In the genomic region with DNA sequence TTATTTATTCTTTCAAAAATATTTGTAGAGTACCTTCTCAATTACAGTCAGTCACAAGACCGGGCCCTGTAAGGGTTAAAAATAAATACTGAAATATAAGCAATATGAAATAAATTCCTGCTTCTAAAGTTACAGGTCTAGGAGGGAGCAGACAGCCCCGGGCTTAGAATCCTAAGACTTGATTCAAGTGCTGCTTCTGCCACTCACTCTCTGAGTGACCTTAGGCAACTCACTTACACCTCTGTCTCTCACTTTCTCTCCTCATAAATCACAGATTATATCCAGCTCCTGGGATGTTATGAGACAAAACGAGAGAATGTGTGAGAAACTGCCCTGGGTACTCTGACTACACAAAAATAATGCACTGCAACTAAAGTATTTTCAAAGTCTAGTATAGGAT, we compare ENCODE assay signal across 17 cellular contexts.
DNase-seq lines count a peak whose midpoint lies in the region; ATAC-seq, FAIRE-seq and TF ChIP-seq lines count a peak whose summit lies in the region.
"Had no signal": no experiment of that assay in that cellular context is flagged by ENCODE, and none has a peak within 500 bp of the region (broad histone marks: within the 10 kb centered on the region; RNA-seq: fewer than 3 reads in every experiment).

No MANE protein-coding gene starts in this region.

- no peaks in the 10 kb centered on the region for H3K9me3 Mint-ChIP-seq in WTC11
- H3K9me3 Mint-ChIP-seq in activated T-cell treated with anti-CD3 and anti-CD28 coated beads, Interleukin-2, amount 50 U/mL, for 72 hours: no peaks in the 10 kb centered on the region
- H3K9me3 Mint-ChIP-seq: CD4-positive, alpha-beta T cell had no signal

- H3K27me3 Mint-ChIP-seq in WTC11 (ENCODE audit: low read depth): no peaks in the 10 kb centered on the region
- H3K27me3 Mint-ChIP-seq in activated T-cell treated with anti-CD3 and anti-CD28 coated beads, Interleukin-2, amount 50 U/mL, for 72 hours (ENCODE audit: low read depth): peaks cover 35% of the 10 kb centered on the region

- CTCF ChIA-PET in HEK293T (lab: Yijun Ruan, JAX): interaction anchor here (1.0 kb wide), 1 partner anchor 8 kb away, joined by 3 read pairs; no protein-coding TSS in a partner anchor
- CTCF ChIA-PET in WTC11 (lab: Charles Lee): interaction anchor here (2.6 kb wide), 1 partner anchor 9 kb away, joined by 17 read pairs; no protein-coding TSS in a partner anchor

- H3K56ac ChIP-seq in mesendoderm (ENCODE audit: low read length): no peak overlapping the region

- WGBS in mesendoderm (ENCODE audit: extremely low coverage, insufficient coverage, low lambda C conversion rate): no CpG with 5 or more reads among the region's 3 CpGs
- WGBS in smooth muscle cell (ENCODE audit: low lambda C conversion rate): 72% methylated on average over 3 of the region's 3 CpGs
- WGBS in small intestine, 3 donors: 87 to 92% (median 88%) methylated on average over 3 of the region's 3 CpGs

- H3K4me2 ChIP-seq in mesendoderm (ENCODE audit: low read length) (no peak overlapping the region), smooth muscle cell (no peak overlapping the region)

- POLR2A ChIA-PET in HEK293T (lab: Yijun Ruan, JAX) (no interaction called here), WTC11 (lab: Charles Lee) (no interaction called here)

- no peak overlapping the region for H2BK120ac ChIP-seq in mesendoderm (ENCODE audit: low read depth, low read length)

- no peak for DNase-seq in HEK293T (ENCODE audit: extremely low spot score)
- no peak for DNase-seq in WTC11 (ENCODE audit: low spot score)
- no peak for DNase-seq in mesendoderm
- no peak for DNase-seq in smooth muscle cell (lab: John Stamatoyannopoulos, UW; ENCODE audit: unreplicated experiment)
- DNase-seq in activated T-cell treated with anti-CD3 and anti-CD28 coated beads, Interleukin-2, amount 50 U/mL, for 72 hours: no peak
- no peak for DNase-seq in small intestine
- DNase-seq in GOT3 (lab: John Stamatoyannopoulos, UW): no peak
- no peak for DNase-seq in AG08396 (ENCODE audit: low spot score)
- DNase-seq: BE2C; CD4-positive, alpha-beta T cell; MV-4-11; NCI-H187 treated with DMSO at 0.1 percent for 48 hours; NCI-H526 treated with DMSO at 0.1 percent for 48 hours; SHP77 treated with DMSO at 0.1 percent for 48 hours had no signal

- H3K4ac ChIP-seq in mesendoderm (ENCODE audit: low read depth, low read length): peak overlapping the region; percentile 75

- H3K79me2 ChIP-seq in mesendoderm (ENCODE audit: control insufficient read depth, insufficient read depth, low read length) (no peaks in the 10 kb centered on the region), smooth muscle cell (ENCODE audit: low read depth) (no peaks in the 10 kb centered on the region)

- H3K9me3 ChIP-seq in smooth muscle cell (replicated peaks; ENCODE audit: low read depth) (no peaks in the 10 kb centered on the region), small intestine (ENCODE audit: control insufficient read depth, low read depth) (no peaks in the 10 kb centered on the region)
- H3K9me3 ChIP-seq: BE2C had no signal

- H3K4me3 ChIP-seq in mesendoderm (ENCODE audit: low read length): no peak overlapping the region
- H3K4me3 ChIP-seq in smooth muscle cell: no peak overlapping the region
- H3K4me3 ChIP-seq in small intestine (ENCODE audit: low read depth in 1 of 2, low read length in 2 of 2): no peak overlapping the region

- peaks cover 5% of the 10 kb centered on the region for H3F3A ChIP-seq in smooth muscle cell (ENCODE audit: low read depth)

- no peak overlapping the region for H3K23ac ChIP-seq in mesendoderm (ENCODE audit: low read length)

- no peak overlapping the region for H2AFZ ChIP-seq in smooth muscle cell (ENCODE audit: low read depth)

- no peaks in the 10 kb centered on the region for H3K36me3 Mint-ChIP-seq in WTC11
- H3K36me3 Mint-ChIP-seq in activated T-cell treated with anti-CD3 and anti-CD28 coated beads, Interleukin-2, amount 50 U/mL, for 72 hours (ENCODE audit: insufficient read depth in 2 of 2): no peaks in the 10 kb centered on the region

- peak overlapping the region; percentile 58; the same call in 1 of the 2 replicates for H3K27ac Mint-ChIP-seq in WTC11
- no peak overlapping the region for H3K27ac Mint-ChIP-seq in activated T-cell treated with anti-CD3 and anti-CD28 coated beads, Interleukin-2, amount 50 U/mL, for 72 hours
- H3K27ac Mint-ChIP-seq: CD4-positive, alpha-beta T cell had no signal

- no peak overlapping the region for H3K27ac ChIP-seq in mesendoderm (ENCODE audit: low read depth, low read length)
- peak overlapping the region; percentile 72 for H3K27ac ChIP-seq in smooth muscle cell (ENCODE audit: low read depth)
- no peak overlapping the region for H3K27ac ChIP-seq in small intestine (ENCODE audit: low read depth in 1 of 2, low read length in 1 of 2)
- H3K27ac ChIP-seq: HL-60 had no signal

- H3K4me1 Mint-ChIP-seq in WTC11: peaks cover 20% of the 10 kb centered on the region
- H3K4me1 Mint-ChIP-seq in activated T-cell treated with anti-CD3 and anti-CD28 coated beads, Interleukin-2, amount 50 U/mL, for 72 hours (ENCODE audit: low read depth): peaks cover 38% of the 10 kb centered on the region

- no peak overlapping the region for H4K5ac ChIP-seq in mesendoderm (ENCODE audit: low read length)

- H4K8ac ChIP-seq in mesendoderm (ENCODE audit: low read depth, low read length): no peak overlapping the region

- H3K4me3 Mint-ChIP-seq in WTC11: no peak overlapping the region
- H3K4me3 Mint-ChIP-seq in activated T-cell treated with anti-CD3 and anti-CD28 coated beads, Interleukin-2, amount 50 U/mL, for 72 hours: no peak overlapping the region
- H3K4me3 Mint-ChIP-seq: CD4-positive, alpha-beta T cell had no signal

- H4K20me1 ChIP-seq in smooth muscle cell (ENCODE audit: low read depth): no peaks in the 10 kb centered on the region

- H2BK5ac ChIP-seq in mesendoderm (ENCODE audit: low read length): no peak overlapping the region

- H3K18ac ChIP-seq in mesendoderm (ENCODE audit: low read length): no peak overlapping the region

- H3K79me1 ChIP-seq in mesendoderm (ENCODE audit: low read length): no peaks in the 10 kb centered on the region

- no peak for FAIRE-seq in small intestine (lab: Jason Lieb, UNC)
- FAIRE-seq: H54, HTR-8/SVneo had no signal

- no peak for ATAC-seq in WTC11
- ATAC-seq in activated T-cell treated with anti-CD3 and anti-CD28 coated beads, Interleukin-2, amount 50 U/mL, for 72 hours (replicated peaks in 1 of 2): no peak

- H3K27me3 ChIP-seq in mesendoderm (ENCODE audit: insufficient read depth, low read length, poor library complexity) (no peaks in the 10 kb centered on the region), smooth muscle cell (ENCODE audit: low read depth) (no peaks in the 10 kb centered on the region), small intestine (ENCODE audit: control insufficient read depth in 2 of 2, insufficient read depth in 2 of 2, low read length in 2 of 2) (no peaks in the 10 kb centered on the region)
- H3K27me3 ChIP-seq: BE2C had no signal

- H3K4me1 ChIP-seq in mesendoderm (ENCODE audit: control insufficient read depth, low read depth, low read length) (peaks cover 2% of the 10 kb centered on the region), smooth muscle cell (ENCODE audit: low read depth) (no peaks in the 10 kb centered on the region), small intestine (ENCODE audit: control insufficient read depth in 2 of 2, insufficient read depth in 1 of 2, low read depth in 1 of 2, low read length in 1 of 2) (no peaks in the 10 kb centered on the region)
- H3K4me1 ChIP-seq: BE2C had no signal

- H2AK5ac ChIP-seq in mesendoderm (ENCODE audit: low read length): no peak overlapping the region

- H3K36me3 ChIP-seq in mesendoderm (ENCODE audit: control insufficient read depth, insufficient read depth, low read length): no peaks in the 10 kb centered on the region
- H3K36me3 ChIP-seq in smooth muscle cell (ENCODE audit: low read depth): no peaks in the 10 kb centered on the region
- H3K36me3 ChIP-seq in small intestine (ENCODE audit: control insufficient read depth in 2 of 2, insufficient read depth in 2 of 2, low read length in 2 of 2): no peaks in the 10 kb centered on the region
- H3K36me3 ChIP-seq: BE2C had no signal

- no peak for TF ChIP-seq CTCF in WTC11 (IDR thresholded peaks at IDR 0.05)
- TF ChIP-seq CTCF in smooth muscle cell (IDR thresholded peaks at IDR 0.05; ENCODE audit: borderline replicate concordance, insufficient read depth, poor library complexity, severe bottlenecking): no peak

- H3K9ac ChIP-seq in mesendoderm (ENCODE audit: low read length) (no peak overlapping the region), smooth muscle cell (ENCODE audit: low read depth) (no peak overlapping the region)

- no peak overlapping the region for H2BK15ac ChIP-seq in mesendoderm (replicated peaks; ENCODE audit: low read depth)

TF ChIP-seq in HEK293T, 16 proteins besides CTCF, POLR2A, EP300 and RAD21:
- no peak for TF ChIP-seq L3MBTL2 (conservative IDR thresholded peaks at IDR 0.05)
- TF ChIP-seq, protein P1, sequence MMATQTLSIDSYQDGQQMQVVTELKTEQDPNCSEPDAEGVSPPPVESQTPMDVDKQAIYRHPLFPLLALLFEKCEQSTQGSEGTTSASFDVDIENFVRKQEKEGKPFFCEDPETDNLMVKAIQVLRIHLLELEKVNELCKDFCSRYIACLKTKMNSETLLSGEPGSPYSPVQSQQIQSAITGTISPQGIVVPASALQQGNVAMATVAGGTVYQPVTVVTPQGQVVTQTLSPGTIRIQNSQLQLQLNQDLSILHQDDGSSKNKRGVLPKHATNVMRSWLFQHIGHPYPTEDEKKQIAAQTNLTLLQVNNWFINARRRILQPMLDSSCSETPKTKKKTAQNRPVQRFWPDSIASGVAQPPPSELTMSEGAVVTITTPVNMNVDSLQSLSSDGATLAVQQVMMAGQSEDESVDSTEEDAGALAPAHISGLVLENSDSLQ (IDR thresholded peaks at IDR 0.05): peak; percentile 88

TF ChIP-seq in WTC11, 78 proteins besides CTCF, POLR2A, EP300 and RAD21 (continues in another document):
- no peak for TF ChIP-seq FOXP1 (CRISPR knock-in tag; IDR thresholded peaks at IDR 0.05; ENCODE audit: borderline replicate concordance)
- TF ChIP-seq, protein P2, sequence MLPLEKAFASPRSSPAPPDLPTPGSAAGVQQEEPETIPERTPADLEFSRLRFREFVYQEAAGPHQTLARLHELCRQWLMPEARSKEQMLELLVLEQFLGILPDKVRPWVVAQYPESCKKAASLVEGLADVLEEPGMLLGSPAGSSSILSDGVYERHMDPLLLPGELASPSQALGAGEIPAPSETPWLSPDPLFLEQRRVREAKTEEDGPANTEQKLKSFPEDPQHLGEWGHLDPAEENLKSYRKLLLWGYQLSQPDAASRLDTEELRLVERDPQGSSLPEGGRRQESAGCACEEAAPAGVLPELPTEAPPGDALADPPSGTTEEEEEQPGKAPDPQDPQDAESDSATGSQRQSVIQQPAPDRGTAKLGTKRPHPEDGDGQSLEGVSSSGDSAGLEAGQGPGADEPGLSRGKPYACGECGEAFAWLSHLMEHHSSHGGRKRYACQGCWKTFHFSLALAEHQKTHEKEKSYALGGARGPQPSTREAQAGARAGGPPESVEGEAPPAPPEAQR (CRISPR knock-in tag; IDR thresholded peaks at IDR 0.05): no peak
